Comparison of ENCODE assay signal across 10 cellular contexts in the genomic region with DNA sequence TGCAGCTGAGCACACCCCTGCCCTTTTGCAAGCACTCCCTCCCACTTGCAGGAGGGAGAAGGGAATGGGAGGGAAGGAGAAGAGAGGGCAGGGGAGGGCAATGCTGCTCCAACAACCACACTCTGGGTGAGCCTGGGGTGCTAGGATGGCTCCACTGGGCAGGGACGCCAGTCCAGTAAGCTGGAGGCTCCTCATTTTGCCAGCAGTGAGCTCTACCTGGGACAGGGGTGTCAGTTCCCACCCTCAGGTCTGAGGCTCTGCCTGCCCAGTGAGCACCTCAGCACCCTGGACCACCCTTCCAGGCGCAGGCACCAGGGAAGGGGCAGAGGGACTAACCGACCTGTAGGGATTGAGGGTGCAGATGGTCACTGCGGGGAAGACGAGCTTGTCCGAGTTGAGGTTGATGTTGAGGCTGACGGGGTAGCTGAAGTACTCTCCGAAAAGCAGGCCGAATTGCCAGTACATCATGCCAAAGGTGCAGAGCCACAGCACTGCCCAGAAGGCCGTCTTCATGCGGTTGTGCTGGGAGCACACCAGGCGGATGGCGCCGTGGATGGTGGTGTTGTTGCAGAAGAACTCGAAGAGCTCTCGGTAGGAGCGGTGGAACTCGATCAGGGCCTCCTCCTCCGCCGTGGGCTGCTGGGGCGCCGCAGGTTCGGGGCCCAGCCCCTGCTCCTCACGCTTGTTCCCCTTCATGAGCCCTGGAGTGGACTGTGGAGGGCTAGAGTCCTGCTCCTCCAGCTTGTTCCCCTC. TPM values are rescaled to one million over a fixed set of nuclear protein-coding genes. Genes with fewer than 3 reads are reported as not detected.
DNase-seq lines count a peak whose midpoint lies in the region; ATAC-seq and TF ChIP-seq lines count a peak whose summit lies in the region.
"Had no signal": no experiment of that assay in that cellular context is flagged by ENCODE, and none has a peak within 500 bp of the region (broad histone marks: within the 10 kb centered on the region; RNA-seq: fewer than 3 reads in every experiment).

No MANE protein-coding gene starts in this region.

- TF ChIP-seq CTCF in right atrium auricular region (IDR thresholded peaks at IDR 0.05): no peak
- TF ChIP-seq CTCF in nephron (IDR thresholded peaks at IDR 0.05; ENCODE audit: unreplicated experiment in 3 of 3): no peak
- no peak for TF ChIP-seq CTCF in A673 (conservative IDR thresholded peaks at IDR 0.05; ENCODE audit: low read depth, low read length)

- H3K27me3 Mint-ChIP-seq in nephron (ENCODE audit: low read depth): peaks cover 12% of the 10 kb centered on the region

- H3K4me1 ChIP-seq in right atrium auricular region: peaks cover 0 to 34% of the 10 kb centered on the region in 2 donors
- H3K4me1 ChIP-seq in A673 (ENCODE audit: insufficient read depth, low read length, poor library complexity, severe bottlenecking): peaks cover 8% of the 10 kb centered on the region

- H3K9me3 ChIP-seq in right atrium auricular region (no peaks in the 10 kb centered on the region), A673 (ENCODE audit: low read depth, low read length, poor library complexity, severe bottlenecking) (no peaks in the 10 kb centered on the region)

- no peaks in the 10 kb centered on the region for H3K36me3 Mint-ChIP-seq in nephron (ENCODE audit: low read depth)

- no TSS peak for BruUV-seq in A673 (replicated peaks; lab: Mats Ljungman, UMichigan)

- DNase-seq in cardiac septum (ENCODE audit: low spot score) (peak; percentile 60), right atrium auricular region (ENCODE audit: low spot score) (no peak), epithelial cell of prostate (ENCODE audit: low read depth, low spot score) (no peak), A673 (ENCODE audit: low spot score) (no peak), NCI-H1930 (lab: John Stamatoyannopoulos, UW) (no peak)
- DNase-seq: activated CD4-positive, alpha-beta T cell treated with anti-CD3 and anti-CD28 coated beads for 1 hour had no signal

- H3K9me3 Mint-ChIP-seq in nephron: no peaks in the 10 kb centered on the region

- H3K27ac Mint-ChIP-seq in nephron: peak overlapping the region; percentile 27 to 78 (median 77)

- CTCF ChIA-PET in A673 (lab: Charles Lee): no interaction called here

- ATAC-seq in HG02981 (IDR thresholded peaks at IDR 0.05; ENCODE audit: unreplicated experiment): no peak
- ATAC-seq in SK-N-SH treated with all-trans-retinoic acid at 6 μM for 48 hours: no peak

- no peak overlapping the region for H3K4me3 ChIP-seq in right atrium auricular region
- H3K4me3 ChIP-seq in A673 (ENCODE audit: low read depth, low read length, poor library complexity, severe bottlenecking): no peak overlapping the region
- H3K4me3 ChIP-seq: cardiac muscle cell had no signal

- H3K4me1 Mint-ChIP-seq in nephron: peaks cover 56% of the 10 kb centered on the region

- POLR2A ChIA-PET in A673 (lab: Charles Lee; ENCODE audit: low non-redundant PET): interaction anchor here (0.5 kb wide), 1 partner anchor 15 kb away, joined by 5 read pairs; no protein-coding TSS in a partner anchor

- H3K27ac ChIP-seq in right atrium auricular region: no peak overlapping the region
- H3K27ac ChIP-seq in epithelial cell of prostate: peak overlapping the region; percentile 99
- H3K27ac ChIP-seq in A673 (ENCODE audit: low read depth, low read length, poor library complexity, severe bottlenecking): no peak overlapping the region
- H3K27ac ChIP-seq: cardiac muscle cell had no signal

- no peaks in the 10 kb centered on the region for H3K36me3 ChIP-seq in right atrium auricular region
- H3K36me3 ChIP-seq in A673 (ENCODE audit: insufficient read depth, low read length, poor library complexity, severe bottlenecking): no peaks in the 10 kb centered on the region
- H3K36me3 ChIP-seq: cardiac muscle cell had no signal

- intact Hi-C loops in cardiac septum (cut with DNase I) (no loop called here), A673 (cut with micrococcal nuclease; ENCODE audit: unreplicated experiment) (no loop called here)

- H3K4me3 Mint-ChIP-seq in nephron: peak overlapping the region in 2 of 3 experiments; percentile 19 to 80

- no peaks in the 10 kb centered on the region for H3K27me3 ChIP-seq in right atrium auricular region
- no peaks in the 10 kb centered on the region for H3K27me3 ChIP-seq in A673 (replicated peaks; ENCODE audit: insufficient read depth, low read depth, low read length, poor library complexity)

TF ChIP-seq in SK-N-SH treated with all-trans-retinoic acid at 6 μM for 48 hours, 23 proteins besides CTCF, POLR2A, EP300 and RAD21 (continues in another document):
- TF ChIP-seq ZFP30 (CRISPR knock-in tag; IDR thresholded peaks at IDR 0.05): no peak
- no peak for TF ChIP-seq ESRRG (CRISPR knock-in tag; IDR thresholded peaks at IDR 0.05)
- no peak for TF ChIP-seq ZC3H10 (CRISPR knock-in tag; IDR thresholded peaks at IDR 0.05)
- no peak for TF ChIP-seq ZNF8 (CRISPR knock-in tag; IDR thresholded peaks at IDR 0.05)
- TF ChIP-seq TCF4 (CRISPR knock-in tag; IDR thresholded peaks at IDR 0.05; ENCODE audit: borderline replicate concordance): no peak
- no peak for TF ChIP-seq RARB (CRISPR knock-in tag; IDR thresholded peaks at IDR 0.05)
- no peak for TF ChIP-seq ZNF565 (CRISPR knock-in tag; conservative IDR thresholded peaks at IDR 0.05; ENCODE audit: low read depth)
- TF ChIP-seq, protein P1, sequence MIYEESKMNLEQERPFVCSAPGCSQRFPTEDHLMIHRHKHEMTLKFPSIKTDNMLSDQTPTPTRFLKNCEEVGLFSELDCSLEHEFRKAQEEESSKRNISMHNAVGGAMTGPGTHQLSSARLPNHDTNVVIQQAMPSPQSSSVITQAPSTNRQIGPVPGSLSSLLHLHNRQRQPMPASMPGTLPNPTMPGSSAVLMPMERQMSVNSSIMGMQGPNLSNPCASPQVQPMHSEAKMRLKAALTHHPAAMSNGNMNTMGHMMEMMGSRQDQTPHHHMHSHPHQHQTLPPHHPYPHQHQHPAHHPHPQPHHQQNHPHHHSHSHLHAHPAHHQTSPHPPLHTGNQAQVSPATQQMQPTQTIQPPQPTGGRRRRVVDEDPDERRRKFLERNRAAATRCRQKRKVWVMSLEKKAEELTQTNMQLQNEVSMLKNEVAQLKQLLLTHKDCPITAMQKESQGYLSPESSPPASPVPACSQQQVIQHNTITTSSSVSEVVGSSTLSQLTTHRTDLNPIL (CRISPR knock-in tag; IDR thresholded peaks at IDR 0.05; ENCODE audit: low read depth): no peak
- TF ChIP-seq ZNF70 (CRISPR knock-in tag; IDR thresholded peaks at IDR 0.05): no peak
- TF ChIP-seq, protein P2, sequence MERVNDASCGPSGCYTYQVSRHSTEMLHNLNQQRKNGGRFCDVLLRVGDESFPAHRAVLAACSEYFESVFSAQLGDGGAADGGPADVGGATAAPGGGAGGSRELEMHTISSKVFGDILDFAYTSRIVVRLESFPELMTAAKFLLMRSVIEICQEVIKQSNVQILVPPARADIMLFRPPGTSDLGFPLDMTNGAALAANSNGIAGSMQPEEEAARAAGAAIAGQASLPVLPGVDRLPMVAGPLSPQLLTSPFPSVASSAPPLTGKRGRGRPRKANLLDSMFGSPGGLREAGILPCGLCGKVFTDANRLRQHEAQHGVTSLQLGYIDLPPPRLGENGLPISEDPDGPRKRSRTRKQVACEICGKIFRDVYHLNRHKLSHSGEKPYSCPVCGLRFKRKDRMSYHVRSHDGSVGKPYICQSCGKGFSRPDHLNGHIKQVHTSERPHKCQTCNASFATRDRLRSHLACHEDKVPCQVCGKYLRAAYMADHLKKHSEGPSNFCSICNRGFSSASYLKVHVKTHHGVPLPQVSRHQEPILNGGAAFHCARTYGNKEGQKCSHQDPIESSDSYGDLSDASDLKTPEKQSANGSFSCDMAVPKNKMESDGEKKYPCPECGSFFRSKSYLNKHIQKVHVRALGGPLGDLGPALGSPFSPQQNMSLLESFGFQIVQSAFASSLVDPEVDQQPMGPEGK (CRISPR knock-in tag; IDR thresholded peaks at IDR 0.05; ENCODE audit: borderline replicate concordance): no peak
- no peak for TF ChIP-seq SNAI2 (CRISPR knock-in tag; IDR thresholded peaks at IDR 0.05)
- TF ChIP-seq TSHZ2 (CRISPR knock-in tag; IDR thresholded peaks at IDR 0.05): no peak
- TF ChIP-seq TOX (CRISPR knock-in tag; IDR thresholded peaks at IDR 0.05; ENCODE audit: borderline replicate concordance): no peak
- TF ChIP-seq ARNTL (CRISPR knock-in tag; IDR thresholded peaks at IDR 0.05; ENCODE audit: borderline replicate concordance, low read depth): no peak

RNA-seq across cellular contexts. Expression of gene SCNN1A, which starts 1.2 kb away (rescaled TPM):
- 0.46 TPM for total RNA-seq in cardiac septum
- total RNA-seq in right atrium auricular region: 10 to 100 TPM in 1 of 2 donors, 1 to 10 TPM in 1; 2.7 to 18.7 TPM
- total RNA-seq in A673 (2021): not detected in 2 replicates

RNA-seq across cellular contexts. Expression of gene LTBR, which starts 9.8 kb away (rescaled TPM):
- total RNA-seq in cardiac septum (29.4 TPM), right atrium auricular region (10 to 100 TPM; 63.6 to 72.1 TPM), A673 (2021) (25.7 and 27.5 TPM in 2 replicates)

RNA-seq across cellular contexts. Expression of gene TNFRSF1A, which starts 32.3 kb away (rescaled TPM):
- total RNA-seq in cardiac septum: 60.0 TPM
- total RNA-seq in right atrium auricular region: 100 to 1,000 TPM in 1 of 2 donors, 10 to 100 TPM in 1; 62.9 to 176 TPM
- total RNA-seq in A673 (2021): 82.6 and 91.5 TPM in 2 replicates
